Comparison of ENCODE assay signal across 8 cellular contexts in genomic region chr19:8389891-8390616, GRCh38. TPM values are rescaled to one million over a fixed set of nuclear protein-coding genes. Genes with fewer than 3 reads are reported as not detected.
A peak's percentile ranks its signal among the peaks of the same experiment; 100 is the strongest.
DNase-seq lines count a peak whose midpoint lies in the region; ATAC-seq and TF ChIP-seq lines count a peak whose summit lies in the region.

Gene RAB11B, plus strand, starts transcription at chr19:8390360. Its CDS starts 57 bp downstream, at chr19:8390417.

- no peaks in the 10 kb centered on the region for H3K9me3 Mint-ChIP-seq in activated CD4-positive, alpha-beta T cell treated with anti-CD3 and anti-CD28 coated beads, Interleukin-2, amount 10 ng/mL, durations not matched to agents 24 days and 14 days

- peaks cover 14% of the 10 kb centered on the region for H3K4me1 Mint-ChIP-seq in activated CD4-positive, alpha-beta T cell treated with anti-CD3 and anti-CD28 coated beads, Interleukin-2, amount 10 ng/mL, durations not matched to agents 24 days and 14 days

- POLR2A ChIA-PET in BJ (lab: Charles Lee): interaction anchor here (0.7 to 1.3 kb wide), 5 partner anchors 22 to 1712 kb away, joined by 3 to 5 read pairs (median 3); partner anchors contain the start of gene ZNF414

- H3K4me1 ChIP-seq in colonic mucosa: peaks cover 14% of the 10 kb centered on the region

- DNase-seq in BJ (ENCODE audit: low read depth): peak; percentile 99
- peak; percentile 99 for DNase-seq in NCI-H526 treated with DMSO at 0.1 percent for 48 hours (lab: John Stamatoyannopoulos, UW)
- peak; percentile 100 for DNase-seq in activated CD4-positive, alpha-beta T cell treated with anti-CD3 and anti-CD28 coated beads, Interleukin-2, amount 10 ng/mL, durations not matched to agents 24 days and 14 days
- DNase-seq in colonic mucosa: peak; percentile 100
- DNase-seq in kidney tubule cell (ENCODE audit: low spot score): peak; percentile 100
- DNase-seq in stimulated activated CD4-positive, alpha-beta T cell treated with anti-CD3 and anti-CD28 coated beads, Interleukin-1b, Interleukin-23, amount 100 ng/mL, for 24 hours (ENCODE audit: low read depth in 4 of 4, low spot score in 1 of 4): peak; percentile 88 to 97 (median 92)

- CTCF ChIA-PET in BJ (lab: Yijun Ruan, JAX): interaction anchor here (7.0 kb wide), 1 partner anchor 35 kb away, joined by 67 read pairs; no protein-coding TSS in a partner anchor

- peak within 1 kb of the TSS; percentile 99 for H3K27ac ChIP-seq in colonic mucosa

- no peaks in the 10 kb centered on the region for H3K27me3 Mint-ChIP-seq in activated CD4-positive, alpha-beta T cell treated with anti-CD3 and anti-CD28 coated beads, Interleukin-2, amount 10 ng/mL, durations not matched to agents 24 days and 14 days

- H3K9ac ChIP-seq in colonic mucosa (ENCODE audit: low read depth in 2 of 2, low read length in 2 of 2): peak within 1 kb of the TSS; percentile 81 to 100

- H3K4me3 ChIP-seq in BJ (ENCODE audit: low read depth, low read length): peak within 1 kb of the TSS; percentile 79
- H3K4me3 ChIP-seq in colonic mucosa: peak within 1 kb of the TSS; percentile 78

- intact Hi-C loops in activated CD4-positive, alpha-beta T cell treated with anti-CD3 and anti-CD28 coated beads, Interleukin-2, amount 10 ng/mL, durations not matched to agents 24 days and 14 days (cut with micrococcal nuclease): loop anchor here (1.0 to 2.0 kb wide), 6 partner anchors 23 to 124 kb away; partner anchors contain the start of genes ANGPTL4, CD320, HNRNPM and MARCHF2
- intact Hi-C loops in colonic mucosa (cut with DNase I): no loop called here

- TF ChIP-seq CTCF in BJ (IDR thresholded peaks at IDR 0.05; ENCODE audit: insufficient read depth, low read depth, low read length): no peak
- TF ChIP-seq CTCF in colonic mucosa (IDR thresholded peaks at IDR 0.05): no peak

- peak within 1 kb of the TSS; percentile 97 for H3K27ac Mint-ChIP-seq in activated CD4-positive, alpha-beta T cell treated with anti-CD3 and anti-CD28 coated beads, Interleukin-2, amount 10 ng/mL, durations not matched to agents 24 days and 14 days

- peaks cover 4% of the 10 kb centered on the region for H3K36me3 Mint-ChIP-seq in activated CD4-positive, alpha-beta T cell treated with anti-CD3 and anti-CD28 coated beads, Interleukin-2, amount 10 ng/mL, durations not matched to agents 24 days and 14 days (ENCODE audit: low read depth)

- ATAC-seq in GM19324 (IDR thresholded peaks at IDR 0.05; ENCODE audit: low FRiP score, unreplicated experiment) (peak; percentile 92), HG03469 (IDR thresholded peaks at IDR 0.05; ENCODE audit: unreplicated experiment) (peak; percentile 83)

- no peaks in the 10 kb centered on the region for H3K27me3 ChIP-seq in BJ (ENCODE audit: control insufficient read depth, insufficient read depth, low read length)
- no peaks in the 10 kb centered on the region for H3K27me3 ChIP-seq in colonic mucosa

- peak within 1 kb of the TSS; percentile 94 for H3K4me3 Mint-ChIP-seq in activated CD4-positive, alpha-beta T cell treated with anti-CD3 and anti-CD28 coated beads, Interleukin-2, amount 10 ng/mL, durations not matched to agents 24 days and 14 days

- H3K36me3 ChIP-seq in BJ (ENCODE audit: control insufficient read depth, insufficient read depth, low read length) (no peaks in the 10 kb centered on the region; the same call in 1 of the 2 replicates), colonic mucosa (no peaks in the 10 kb centered on the region)

- no peaks in the 10 kb centered on the region for H3K9me3 ChIP-seq in colonic mucosa

RNA-seq across cellular contexts. Expression of gene RAB11B, which starts in this region (rescaled TPM):
- 27.3 and 50.0 TPM in 2 replicates for polyA plus RNA-seq in BJ (2011; rRNA removed)
- 20.9 and 22.2 TPM in 2 replicates for polyA minus RNA-seq in BJ (2011; rRNA and poly(A)+ RNA removed)
- 69.4 and 74.0 TPM in 2 replicates for total RNA-seq in activated CD4-positive, alpha-beta T cell treated with anti-CD3 and anti-CD28 coated beads, Interleukin-2, amount 10 ng/mL, durations not matched to agents 24 days and 14 days
- total RNA-seq in colonic mucosa: 100 to 1,000 TPM; 117 to 127 TPM

Comparison
In these comparisons a context has a peak if more than half of its experiments do, and no peak if none do; other contexts are left out.
1. Peak in every context shown above with its lines: DNase-seq, ATAC-seq, H3K4me3 ChIP-seq and H3K27ac ChIP-seq.